ENCODE assay signal across 9 cellular contexts in genomic region chr12:106760184-106760531, GRCh38.
DNase-seq lines count a peak whose midpoint lies in the region; ATAC-seq and TF ChIP-seq lines count a peak whose summit lies in the region.
"Had no signal": no experiment of that assay in that cellular context is flagged by ENCODE, and none has a peak within 500 bp of the region (broad histone marks: within the 10 kb centered on the region; RNA-seq: fewer than 3 reads in every experiment).

No MANE protein-coding gene starts in this region.

- H3K36me3 ChIP-seq in GM06990 (ENCODE audit: control insufficient read depth, insufficient read depth, low read length), result no peaks in the 10 kb centered on the region

- peak overlapping the region; percentile 55 for H3K4me3 ChIP-seq in GM06990 (replicated peaks; ENCODE audit: low read depth, low read length)

- no peak for TF ChIP-seq CTCF in GM06990 (IDR thresholded peaks at IDR 0.05; ENCODE audit: insufficient read depth, low read length, poor library complexity, severe bottlenecking)

- ATAC-seq in GM19351 (IDR thresholded peaks at IDR 0.05; ENCODE audit: unreplicated experiment) (peak; percentile 99), HG03354 (IDR thresholded peaks at IDR 0.05; ENCODE audit: poor library complexity, severe bottlenecking, unreplicated experiment) (peak; percentile 99)
- ATAC-seq: Panc1 had no signal

- H3K27me3 ChIP-seq in GM06990 (replicated peaks; ENCODE audit: control insufficient read depth, insufficient read depth, low read length), result no peaks in the 10 kb centered on the region

- DNase-seq in GM06990 (ENCODE audit: extremely low read depth, insufficient read length), result peak; percentile 72
- peak; percentile 55 for DNase-seq in SKM-1 treated with dmso at 0.1 percent for 144 hours (lab: John Stamatoyannopoulos, UW; ENCODE audit: unreplicated experiment)
- DNase-seq in hepatic stellate cell (ENCODE audit: low spot score), result peak; percentile 19
- no peak for DNase-seq in HPDE6-E6E7 (ENCODE audit: extremely low spot score)
- no peak for DNase-seq in DMS53 treated with DMSO at 0.1 percent for 48 hours (lab: John Stamatoyannopoulos, UW; ENCODE audit: unreplicated experiment)
- DNase-seq in NCI-H1092 (lab: John Stamatoyannopoulos, UW), result no peak

Comparison
In these comparisons a context has a peak if more than half of its experiments do, and no peak if none do; other contexts are left out.
1. DNase-seq: peak in GM06990 (single experiment), SKM-1 treated with dmso at 0.1 percent for 144 hours (single experiment) and hepatic stellate cell (single experiment); none in HPDE6-E6E7 (single experiment), DMS53 treated with DMSO at 0.1 percent for 48 hours (single experiment) and NCI-H1092 (single experiment).